ENCODE assay signal across 8 cellular contexts in the genomic region with DNA sequence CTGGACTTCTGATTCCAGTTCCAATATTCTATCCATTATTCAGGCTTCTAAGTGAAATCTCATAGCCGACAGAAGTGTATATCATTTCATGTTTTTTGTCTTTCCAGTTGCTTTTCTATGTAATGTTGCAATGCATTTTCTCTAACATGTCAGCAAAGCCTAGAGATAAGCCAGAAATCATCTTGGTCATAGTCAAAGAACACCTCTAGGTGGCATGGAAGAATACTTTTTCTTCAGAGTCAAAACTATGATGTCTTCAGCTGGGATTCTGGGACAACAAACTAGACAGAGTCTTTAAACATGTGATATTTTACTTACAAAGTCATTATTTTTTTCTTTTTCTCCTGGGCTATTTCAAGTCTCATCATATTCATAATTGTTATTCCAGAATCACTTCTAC. TPM values are rescaled to one million over a fixed set of nuclear protein-coding genes. Genes with fewer than 3 reads are reported as not detected.
A peak's percentile ranks its signal among the peaks of the same experiment; 100 is the strongest.
DNase-seq lines count a peak whose midpoint lies in the region; ATAC-seq and TF ChIP-seq lines count a peak whose summit lies in the region.

No MANE protein-coding gene starts in this region.

- H3K4me2 ChIP-seq in mammary epithelial cell (ENCODE audit: insufficient read depth, low read depth, low read length) = no peak overlapping the region

- TF ChIP-seq EP300 in Ishikawa (IDR thresholded peaks at IDR 0.05; ENCODE audit: borderline replicate concordance) = no peak

- H3K4me1 ChIP-seq in mammary epithelial cell (ENCODE audit: insufficient read depth, low read length) = no peaks in the 10 kb centered on the region
- peaks cover 3 to 7% of the 10 kb centered on the region in 2 donors for H3K4me1 ChIP-seq in adrenal gland (replicated peaks in 1 of 2)

- ATAC-seq in GM19035 (IDR thresholded peaks at IDR 0.05; ENCODE audit: unreplicated experiment) (peak; percentile 52), HG02938 (IDR thresholded peaks at IDR 0.05; ENCODE audit: unreplicated experiment) (no peak)

- WGBS in mammary epithelial cell (ENCODE audit: low coverage, missing lambda C conversion rate) = 50% methylated on average over 1 of the region's 1 CpG
- WGBS in adrenal gland, 4 donors = 71 to 74% (median 73%) methylated on average over 1 of the region's 1 CpG

- intact Hi-C loops in mammary epithelial cell (cut with micrococcal nuclease) (loop anchor here (1.0 kb wide), 2 partner anchors 59 to 116 kb away; no protein-coding TSS in a partner anchor), adrenal gland (cut with DNase I) (no loop called here)

- H3K4me3 ChIP-seq in mammary epithelial cell (replicated peaks in 1 of 3; ENCODE audit: insufficient read depth in 1 of 3, low read depth in 2 of 3, low read length in 3 of 3) (no peak overlapping the region), adrenal gland (no peak overlapping the region)

- CTCF ChIA-PET in mammary epithelial cell (lab: Charles Lee; ENCODE audit: low non-redundant PET) = interaction anchor here (0.6 to 1.3 kb wide), 2 partner anchors 17 to 117 kb away, joined by 3 to 5 read pairs; no protein-coding TSS in a partner anchor

- no peaks in the 10 kb centered on the region for H3K79me2 ChIP-seq in mammary epithelial cell (ENCODE audit: insufficient read depth, low read length)

- TF ChIP-seq RAD21 in Ishikawa (IDR thresholded peaks at IDR 0.05; ENCODE audit: low read depth) = peak; percentile 46

- TF ChIP-seq CTCF in mammary epithelial cell (conservative IDR thresholded peaks at IDR 0.05 in 1 of 2, IDR thresholded peaks at IDR 0.05 in 1 of 2; ENCODE audit: extremely low read depth in 1 of 2, insufficient read depth in 1 of 2, low read depth in 1 of 2, low read length in 2 of 2) = peak; percentile 34 to 57
- no peak for TF ChIP-seq CTCF in adrenal gland (IDR thresholded peaks at IDR 0.05)

- H3K27me3 ChIP-seq in mammary epithelial cell (ENCODE audit: insufficient read depth, low read length) (peaks cover 19% of the 10 kb centered on the region), adrenal gland (no peaks in the 10 kb centered on the region)

- DNase-seq in AML-193 (lab: John Stamatoyannopoulos, UW) (peak; percentile 57 to 59), mammary epithelial cell (peak; percentile 19), NCI-H146 treated with DMSO at 0.1 percent for 48 hours (lab: John Stamatoyannopoulos, UW; ENCODE audit: unreplicated experiment) (no peak), adrenal gland (no peak)
- DNase-seq in activated CD4-positive, alpha-beta T cell treated with anti-CD3 and anti-CD28 coated beads, Interleukin-2, amount 50 U/mL, for 4 hours = no peak

- no peaks in the 10 kb centered on the region for H4K20me1 ChIP-seq in mammary epithelial cell (ENCODE audit: insufficient read depth, low read length)

- no peak for TF ChIP-seq POLR2A in adrenal gland (IDR thresholded peaks at IDR 0.05)

- no peaks in the 10 kb centered on the region for H3K9me3 ChIP-seq in mammary epithelial cell (replicated peaks; ENCODE audit: insufficient read depth, low read length)
- no peaks in the 10 kb centered on the region for H3K9me3 ChIP-seq in adrenal gland (replicated peaks in 1 of 3)

- no peaks in the 10 kb centered on the region for H3K36me3 ChIP-seq in mammary epithelial cell (ENCODE audit: insufficient read depth, low read length)
- no peaks in the 10 kb centered on the region for H3K36me3 ChIP-seq in adrenal gland (replicated peaks in 1 of 2)

- no peak overlapping the region for H3K9ac ChIP-seq in mammary epithelial cell (ENCODE audit: insufficient read depth, low read length)

- no peak overlapping the region for H2AFZ ChIP-seq in mammary epithelial cell (ENCODE audit: low read depth, low read length)

- BruUV-seq in mammary epithelial cell (replicated peaks; lab: Mats Ljungman, UMichigan) = no TSS peak

- in situ Hi-C loops in mammary epithelial cell (cut with MboI; ENCODE audit: low sequenced_read_pairs in 2 of 2) = no loop called here

- no peak overlapping the region for H3K27ac ChIP-seq in mammary epithelial cell (ENCODE audit: insufficient read depth, low read depth, low read length)
- H3K27ac ChIP-seq in adrenal gland = no peak overlapping the region

- dilution Hi-C loops in mammary epithelial cell (cut with HindIII; ENCODE audit: low sequenced_read_pairs) = no loop called here

TF ChIP-seq in Ishikawa, 13 proteins besides CTCF, POLR2A, EP300 and RAD21:
- TF ChIP-seq, protein P1, sequence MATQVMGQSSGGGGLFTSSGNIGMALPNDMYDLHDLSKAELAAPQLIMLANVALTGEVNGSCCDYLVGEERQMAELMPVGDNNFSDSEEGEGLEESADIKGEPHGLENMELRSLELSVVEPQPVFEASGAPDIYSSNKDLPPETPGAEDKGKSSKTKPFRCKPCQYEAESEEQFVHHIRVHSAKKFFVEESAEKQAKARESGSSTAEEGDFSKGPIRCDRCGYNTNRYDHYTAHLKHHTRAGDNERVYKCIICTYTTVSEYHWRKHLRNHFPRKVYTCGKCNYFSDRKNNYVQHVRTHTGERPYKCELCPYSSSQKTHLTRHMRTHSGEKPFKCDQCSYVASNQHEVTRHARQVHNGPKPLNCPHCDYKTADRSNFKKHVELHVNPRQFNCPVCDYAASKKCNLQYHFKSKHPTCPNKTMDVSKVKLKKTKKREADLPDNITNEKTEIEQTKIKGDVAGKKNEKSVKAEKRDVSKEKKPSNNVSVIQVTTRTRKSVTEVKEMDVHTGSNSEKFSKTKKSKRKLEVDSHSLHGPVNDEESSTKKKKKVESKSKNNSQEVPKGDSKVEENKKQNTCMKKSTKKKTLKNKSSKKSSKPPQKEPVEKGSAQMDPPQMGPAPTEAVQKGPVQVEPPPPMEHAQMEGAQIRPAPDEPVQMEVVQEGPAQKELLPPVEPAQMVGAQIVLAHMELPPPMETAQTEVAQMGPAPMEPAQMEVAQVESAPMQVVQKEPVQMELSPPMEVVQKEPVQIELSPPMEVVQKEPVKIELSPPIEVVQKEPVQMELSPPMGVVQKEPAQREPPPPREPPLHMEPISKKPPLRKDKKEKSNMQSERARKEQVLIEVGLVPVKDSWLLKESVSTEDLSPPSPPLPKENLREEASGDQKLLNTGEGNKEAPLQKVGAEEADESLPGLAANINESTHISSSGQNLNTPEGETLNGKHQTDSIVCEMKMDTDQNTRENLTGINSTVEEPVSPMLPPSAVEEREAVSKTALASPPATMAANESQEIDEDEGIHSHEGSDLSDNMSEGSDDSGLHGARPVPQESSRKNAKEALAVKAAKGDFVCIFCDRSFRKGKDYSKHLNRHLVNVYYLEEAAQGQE (IDR thresholded peaks at IDR 0.05; ENCODE audit: low read depth) = no peak
- no peak for TF ChIP-seq CEBPB (IDR thresholded peaks at IDR 0.05)
- no peak for TF ChIP-seq YY1 (IDR thresholded peaks at IDR 0.05; ENCODE audit: low read depth)
- TF ChIP-seq TCF12 (IDR thresholded peaks at IDR 0.05; ENCODE audit: low read depth) = no peak
- no peak for TF ChIP-seq EGR1 (IDR thresholded peaks at IDR 0.05)
- TF ChIP-seq, protein P2, sequence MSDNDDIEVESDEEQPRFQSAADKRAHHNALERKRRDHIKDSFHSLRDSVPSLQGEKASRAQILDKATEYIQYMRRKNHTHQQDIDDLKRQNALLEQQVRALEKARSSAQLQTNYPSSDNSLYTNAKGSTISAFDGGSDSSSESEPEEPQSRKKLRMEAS (IDR thresholded peaks at IDR 0.05) = no peak

RNA-seq across cellular contexts. Expression of a gene that starts 4.4 kb away (rescaled TPM):
- 1 to 10 TPM; 1.3 to 1.4 TPM for total RNA-seq in mammary epithelial cell
- polyA plus RNA-seq in mammary epithelial cell = 0.92 TPM
- polyA minus RNA-seq in mammary epithelial cell = not detected
- total RNA-seq in adrenal gland = 1 to 10 TPM; 1.2 to 5.8 (median 2.5) TPM
- 1 to 10 TPM in 1 of 3 donors, under 1 TPM in 2; 0.56 to 1.4 (median 0.61) TPM for polyA plus RNA-seq in adrenal gland

RNA-seq across cellular contexts. Expression of a gene that starts 45.2 kb away (rescaled TPM):
- total RNA-seq in mammary epithelial cell (10 to 100 TPM in 1 of 2 donors, 1 to 10 TPM in 1; 9.9 to 14.3 TPM), adrenal gland (10 to 100 TPM in 5 of 8 donors, 1 to 10 TPM in 3; 6.0 to 16.1 (median 11.0) TPM)
- polyA plus RNA-seq in mammary epithelial cell (4.7 TPM), adrenal gland (10 to 100 TPM in 1 of 3 donors, 1 to 10 TPM in 2; 5.7 to 14.1 (median 6.6) TPM)
- 5.1 TPM for polyA minus RNA-seq in mammary epithelial cell

Comparison
In these comparisons a context has a peak if more than half of its experiments do, and no peak if none do; other contexts are left out.
1. DNase-seq: peak in AML-193 (2 of 2) and mammary epithelial cell (single experiment); none in NCI-H146 treated with DMSO at 0.1 percent for 48 hours (single experiment), adrenal gland (0 of 7) and activated CD4-positive, alpha-beta T cell treated with anti-CD3 and anti-CD28 coated beads, Interleukin-2, amount 50 U/mL, for 4 hours (0 of 2).
2. CTCF ChIP-seq: peak in mammary epithelial cell (2 of 2); none in adrenal gland (0 of 6).